Comparison of ENCODE assay signal across 8 cellular contexts in genomic region chr4:185209031-185209851, GRCh38. TPM values are rescaled to one million over a fixed set of nuclear protein-coding genes. Genes with fewer than 3 reads are reported as not detected.
DNase-seq lines count a peak whose midpoint lies in the region; ATAC-seq and TF ChIP-seq lines count a peak whose summit lies in the region.

SNX25 (plus strand) TSS chr4:185209598; CDS start chr4:185209827, 229 bp downstream.

- peak; percentile 30 for DNase-seq in DMS79 (lab: John Stamatoyannopoulos, UW)
- DNase-seq in glomerular endothelial cell (ENCODE audit: extremely low read depth, low read depth, low spot score) = no peak
- peak; percentile 96 for DNase-seq in osteoblast (ENCODE audit: insufficient read length, low spot score, missing footprints)
- peak; percentile 43 for DNase-seq in thoracic aorta (ENCODE audit: low spot score)

- no peaks in the 10 kb centered on the region for H3K27me3 Mint-ChIP-seq in IgD-negative memory B cell
- H3K27me3 Mint-ChIP-seq in activated naive CD4-positive, alpha-beta T cell treated with anti-CD3 and anti-CD28 coated beads, Interleukin-2, amount 50 U/mL, for 24 hours = no peaks in the 10 kb centered on the region

- H2AFZ ChIP-seq in osteoblast (ENCODE audit: low read length) = peak within 1 kb of the TSS; percentile 85

- H3K9me3 ChIP-seq in osteoblast (ENCODE audit: low read depth, low read length) = no peaks in the 10 kb centered on the region
- H3K9me3 ChIP-seq in thoracic aorta = no peaks in the 10 kb centered on the region

- H3K4me1 ChIP-seq in osteoblast (ENCODE audit: insufficient read depth, low read length) = peaks cover 24% of the 10 kb centered on the region
- peaks cover 17 to 30% of the 10 kb centered on the region in 2 donors for H3K4me1 ChIP-seq in thoracic aorta (ENCODE audit: control insufficient read depth in 1 of 2, low read depth in 2 of 2)

- no peaks in the 10 kb centered on the region for H3K9me3 Mint-ChIP-seq in IgD-negative memory B cell
- H3K9me3 Mint-ChIP-seq in activated naive CD4-positive, alpha-beta T cell treated with anti-CD3 and anti-CD28 coated beads, Interleukin-2, amount 50 U/mL, for 24 hours = no peaks in the 10 kb centered on the region

- H3K27ac ChIP-seq in osteoblast (ENCODE audit: low read depth, low read length) (peak within 1 kb of the TSS; percentile 76), thoracic aorta (peak within 1 kb of the TSS; percentile 78 to 92)

- peaks cover 21% of the 10 kb centered on the region for H4K20me1 ChIP-seq in osteoblast (ENCODE audit: insufficient read depth, low read length)

- H3K4me3 Mint-ChIP-seq in IgD-negative memory B cell = peak within 1 kb of the TSS; percentile 95 to 99 (median 97)
- peak within 1 kb of the TSS; percentile 92 for H3K4me3 Mint-ChIP-seq in activated naive CD4-positive, alpha-beta T cell treated with anti-CD3 and anti-CD28 coated beads, Interleukin-2, amount 50 U/mL, for 24 hours

- H3K79me2 ChIP-seq in osteoblast (ENCODE audit: insufficient read depth, low read length) = peaks cover 58% of the 10 kb centered on the region

- no peaks in the 10 kb centered on the region for H3K36me3 ChIP-seq in osteoblast (ENCODE audit: insufficient read depth, low read length)
- H3K36me3 ChIP-seq in thoracic aorta = no peaks in the 10 kb centered on the region

- H3K4me1 Mint-ChIP-seq in IgD-negative memory B cell = peaks cover 37 to 57% (median 52%) of the 10 kb centered on the region in 3 donors
- H3K4me1 Mint-ChIP-seq in activated naive CD4-positive, alpha-beta T cell treated with anti-CD3 and anti-CD28 coated beads, Interleukin-2, amount 50 U/mL, for 24 hours = peaks cover 54% of the 10 kb centered on the region

- no peaks in the 10 kb centered on the region for H3K36me3 Mint-ChIP-seq in IgD-negative memory B cell
- H3K36me3 Mint-ChIP-seq in activated naive CD4-positive, alpha-beta T cell treated with anti-CD3 and anti-CD28 coated beads, Interleukin-2, amount 50 U/mL, for 24 hours = no peaks in the 10 kb centered on the region

- TF ChIP-seq CTCF in osteoblast (IDR thresholded peaks at IDR 0.05; ENCODE audit: extremely low read depth, low read depth, low read length) (no peak), thoracic aorta (IDR thresholded peaks at IDR 0.05) (peak; percentile 7)

- H3K27ac Mint-ChIP-seq in IgD-negative memory B cell = peak within 1 kb of the TSS; percentile 86 to 98 (median 96)
- peak within 1 kb of the TSS; percentile 92 for H3K27ac Mint-ChIP-seq in activated naive CD4-positive, alpha-beta T cell treated with anti-CD3 and anti-CD28 coated beads, Interleukin-2, amount 50 U/mL, for 24 hours

- H3K27me3 ChIP-seq in osteoblast (ENCODE audit: insufficient read depth, low read length) (no peaks in the 10 kb centered on the region), thoracic aorta (replicated peaks; ENCODE audit: insufficient read depth) (no peaks in the 10 kb centered on the region)

- ATAC-seq in GM21528 (IDR thresholded peaks at IDR 0.05; ENCODE audit: low FRiP score, unreplicated experiment) (peak; percentile 72), SK-N-SH treated with all-trans-retinoic acid at 6 μM for 48 hours (peak; percentile 88), thoracic aorta (ENCODE audit: insufficient number of reproducible peaks, low FRiP score, low read depth) (peak; percentile 82)

- peak within 1 kb of the TSS; percentile 87 for H3K4me2 ChIP-seq in osteoblast (ENCODE audit: insufficient read depth, low read length)

- peak within 1 kb of the TSS; percentile 86 for H3K4me3 ChIP-seq in osteoblast (ENCODE audit: insufficient read depth, low read length)
- peak within 1 kb of the TSS; percentile 73 for H3K4me3 ChIP-seq in thoracic aorta

TF ChIP-seq in SK-N-SH treated with all-trans-retinoic acid at 6 μM for 48 hours, 23 proteins besides CTCF, POLR2A, EP300 and RAD21:
- TF ChIP-seq POU6F1 (CRISPR knock-in tag; IDR thresholded peaks at IDR 0.05; ENCODE audit: borderline replicate concordance, low read depth) (no peak), ZNF8 (CRISPR knock-in tag; IDR thresholded peaks at IDR 0.05) (no peak), ZC3H10 (CRISPR knock-in tag; IDR thresholded peaks at IDR 0.05) (no peak), TSHZ2 (CRISPR knock-in tag; IDR thresholded peaks at IDR 0.05) (peak; percentile 25; the same call in 1 of the 2 replicates), TCF4 (CRISPR knock-in tag; IDR thresholded peaks at IDR 0.05; ENCODE audit: borderline replicate concordance) (no peak), PATZ1 (CRISPR knock-in tag; IDR thresholded peaks at IDR 0.05; ENCODE audit: borderline replicate concordance) (no peak), CSDC2 (CRISPR knock-in tag; IDR thresholded peaks at IDR 0.05) (no peak)

RNA-seq across cellular contexts. Expression of gene SNX25, which starts in this region (rescaled TPM):
- polyA plus RNA-seq in IgD-negative memory B cell = 24.4 TPM
- total RNA-seq in glomerular endothelial cell (17.3 and 17.4 TPM in 2 replicates), osteoblast (66.3 and 98.1 TPM in 2 replicates), thoracic aorta (10 to 100 TPM; 31.3 to 38.0 TPM)
